ENCODE assay signal across 1 cellular context in the genomic region with DNA sequence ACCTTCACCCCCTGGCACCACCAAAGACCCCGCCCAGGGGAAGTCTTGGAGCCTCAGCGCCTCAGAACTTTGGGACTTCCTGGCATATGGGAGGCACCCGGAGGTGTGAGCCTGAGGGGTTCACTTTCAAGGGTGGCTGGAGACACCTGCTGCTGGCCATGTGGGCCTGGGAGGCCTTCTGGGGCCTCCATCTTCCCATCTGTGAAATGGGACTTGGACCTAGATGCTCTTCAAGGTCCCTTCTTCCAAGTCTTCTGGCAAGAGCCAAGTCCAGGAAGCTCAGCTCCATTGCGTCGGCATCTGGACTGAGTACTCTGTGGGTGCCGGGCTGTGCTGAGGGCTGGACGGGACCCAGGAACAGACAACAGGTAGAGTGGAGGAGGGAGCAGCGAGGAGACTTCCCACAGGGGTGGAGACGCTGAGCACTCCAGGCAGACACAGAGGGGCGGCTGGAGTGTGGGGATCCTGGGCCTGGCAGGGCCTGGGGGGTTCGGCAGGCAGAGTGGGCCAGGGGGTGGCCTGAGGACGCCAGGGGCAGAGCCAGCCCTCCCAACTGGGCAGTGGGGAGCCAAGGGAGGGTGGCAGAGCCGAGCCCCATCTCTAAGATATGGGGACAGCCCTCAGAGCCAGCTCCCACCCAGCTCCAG.
TF ChIP-seq lines count a peak whose summit lies in the region.

No MANE protein-coding gene starts in this region.

TF ChIP-seq in IMR-90, 13 proteins besides CTCF, POLR2A, EP300 and RAD21:
- TF ChIP-seq BHLHE40 (IDR thresholded peaks at IDR 0.05; ENCODE audit: low read depth, low read length), result no peak
- TF ChIP-seq NFE2L2 (IDR thresholded peaks at IDR 0.05; ENCODE audit: low read depth, low read length), result no peak
- no peak for TF ChIP-seq FOS (IDR thresholded peaks at IDR 0.05; ENCODE audit: low read depth, low read length)
- TF ChIP-seq MXI1 (IDR thresholded peaks at IDR 0.05; ENCODE audit: borderline replicate concordance, low read depth, low read length), result no peak
